9 cellular contexts compared by ENCODE assay signal in genomic region chr10:131311661-131312260, GRCh38. TPM values are rescaled to one million over a fixed set of nuclear protein-coding genes. Genes with fewer than 3 reads are reported as not detected.
DNase-seq lines count a peak whose midpoint lies in the region; FAIRE-seq and TF ChIP-seq lines count a peak whose summit lies in the region.
"Had no signal": no experiment of that assay in that cellular context is flagged by ENCODE, and none has a peak within 500 bp of the region (broad histone marks: within the 10 kb centered on the region; RNA-seq: fewer than 3 reads in every experiment).

TSS of gene TCERG1L (minus strand) at chr10:131311721. CDS start at chr10:131311635, 86 bp downstream.

- DNase-seq in activated CD4-positive, alpha-beta T cell treated with anti-CD3 and anti-CD28 coated beads, Interleukin-2, amount 10 ng/mL, durations not matched to agents 24 days and 14 days, result peak; percentile 68
- no peak for DNase-seq in activated CD4-positive, alpha-beta T cell treated with anti-CD3 and anti-CD28 coated beads, Interleukin-2, amount 50 U/mL, for 1 hour
- DNase-seq in SK-N-SH, result peak; percentile 88
- no peak for DNase-seq in NOMO-1 treated with dmso at 0.1 percent for 144 hours (lab: John Stamatoyannopoulos, UW; ENCODE audit: unreplicated experiment)
- DNase-seq in NOMO-1 (lab: John Stamatoyannopoulos, UW; ENCODE audit: unreplicated experiment in 2 of 2), result no peak
- DNase-seq in RCC 7860 (ENCODE audit: low spot score), result no peak
- DNase-seq: sigmoid colon had no signal

- no peak within 1 kb of the TSS for H3K4me2 ChIP-seq in SK-N-SH

- H3K36me3 ChIP-seq in SK-N-SH (replicated peaks in 1 of 2; ENCODE audit: control insufficient read depth in 1 of 2, insufficient read depth in 2 of 2, low read length in 1 of 2), result no peaks in the 10 kb centered on the region
- H3K36me3 ChIP-seq: sigmoid colon had no signal

- H3K9ac ChIP-seq in SK-N-SH, result no peak within 1 kb of the TSS

- H3K36me3 Mint-ChIP-seq in activated CD4-positive, alpha-beta T cell treated with anti-CD3 and anti-CD28 coated beads, Interleukin-2, amount 10 ng/mL, durations not matched to agents 24 days and 14 days (ENCODE audit: low read depth), result no peaks in the 10 kb centered on the region
- no peaks in the 10 kb centered on the region for H3K36me3 Mint-ChIP-seq in stimulated activated naive CD8-positive, alpha-beta T cell treated with anti-CD3 and anti-CD28 coated beads, Interleukin-15, Interleukin-2, amounts not matched to agents 100 ng/mL and 50 ng/mL, for 24 hours (ENCODE audit: low read depth)

- CTCF ChIA-PET in SK-N-SH (lab: Yijun Ruan, JAX), result interaction anchor here (0.6 to 2.6 kb wide), 33 partner anchors 8 to 1121 kb away, joined by 3 to 11 read pairs (median 4); no protein-coding TSS in a partner anchor

- no peaks in the 10 kb centered on the region for H3K27me3 ChIP-seq in SK-N-SH (ENCODE audit: insufficient read depth)

- H3K4me3 ChIP-seq in SK-N-SH (ENCODE audit: low read depth in 2 of 2, low read length in 1 of 2) (peak within 1 kb of the TSS; percentile 29 to 31; a peak in 1 of 4 replicates), iPS-18c (ENCODE audit: insufficient read depth, low read depth, low read length) (peak within 1 kb of the TSS; percentile 50)

- H3K27me3 Mint-ChIP-seq in activated CD4-positive, alpha-beta T cell treated with anti-CD3 and anti-CD28 coated beads, Interleukin-2, amount 10 ng/mL, durations not matched to agents 24 days and 14 days, result peaks cover 35% of the 10 kb centered on the region
- peaks cover 59% of the 10 kb centered on the region for H3K27me3 Mint-ChIP-seq in stimulated activated naive CD8-positive, alpha-beta T cell treated with anti-CD3 and anti-CD28 coated beads, Interleukin-15, Interleukin-2, amounts not matched to agents 100 ng/mL and 50 ng/mL, for 24 hours

- H2AFZ ChIP-seq in SK-N-SH (ENCODE audit: low read depth), result no peak within 1 kb of the TSS

- no peak for TF ChIP-seq RAD21 in SK-N-SH (IDR thresholded peaks at IDR 0.05; ENCODE audit: low read length)

- H3K4me3 Mint-ChIP-seq in activated CD4-positive, alpha-beta T cell treated with anti-CD3 and anti-CD28 coated beads, Interleukin-2, amount 10 ng/mL, durations not matched to agents 24 days and 14 days, result peak within 1 kb of the TSS; percentile 40
- H3K4me3 Mint-ChIP-seq in stimulated activated naive CD8-positive, alpha-beta T cell treated with anti-CD3 and anti-CD28 coated beads, Interleukin-15, Interleukin-2, amounts not matched to agents 100 ng/mL and 50 ng/mL, for 24 hours, result peak within 1 kb of the TSS; percentile 4

- WGBS in SK-N-SH (ENCODE audit: low lambda C conversion rate), result 9% methylated on average over 21 of the region's 89 CpGs

- H3K27ac Mint-ChIP-seq in activated CD4-positive, alpha-beta T cell treated with anti-CD3 and anti-CD28 coated beads, Interleukin-2, amount 10 ng/mL, durations not matched to agents 24 days and 14 days, result no peak within 1 kb of the TSS
- H3K27ac Mint-ChIP-seq in stimulated activated naive CD8-positive, alpha-beta T cell treated with anti-CD3 and anti-CD28 coated beads, Interleukin-15, Interleukin-2, amounts not matched to agents 100 ng/mL and 50 ng/mL, for 24 hours, result no peak within 1 kb of the TSS

- POLR2A ChIA-PET in SK-N-SH (lab: Yijun Ruan, JAX), result no interaction called here

- peaks cover 0 to 22% of the 10 kb centered on the region in 2 experiments; a peak in 2 of 4 replicates for H3K4me1 ChIP-seq in SK-N-SH (ENCODE audit: control insufficient read depth in 1 of 2, insufficient read depth in 2 of 2, low read depth in 1 of 2, low read length in 1 of 2)

- H3K27ac ChIP-seq in SK-N-SH (ENCODE audit: low read depth in 2 of 2, low read length in 1 of 2), result no peak within 1 kb of the TSS
- H3K27ac ChIP-seq: sigmoid colon had no signal

- H3K9me2 ChIP-seq in SK-N-SH, result no peaks in the 10 kb centered on the region

- no peaks in the 10 kb centered on the region for H3F3A ChIP-seq in SK-N-SH (replicated peaks; ENCODE audit: insufficient read depth)

- no peaks in the 10 kb centered on the region for H4K20me1 ChIP-seq in SK-N-SH (ENCODE audit: insufficient read depth)

- no peaks in the 10 kb centered on the region for H3K9me3 Mint-ChIP-seq in activated CD4-positive, alpha-beta T cell treated with anti-CD3 and anti-CD28 coated beads, Interleukin-2, amount 10 ng/mL, durations not matched to agents 24 days and 14 days
- no peaks in the 10 kb centered on the region for H3K9me3 Mint-ChIP-seq in stimulated activated naive CD8-positive, alpha-beta T cell treated with anti-CD3 and anti-CD28 coated beads, Interleukin-15, Interleukin-2, amounts not matched to agents 100 ng/mL and 50 ng/mL, for 24 hours

- no peak for FAIRE-seq in RCC 7860 (lab: Jason Lieb, UNC)

- H3K9me3 ChIP-seq in SK-N-SH (no peaks in the 10 kb centered on the region), iPS-18c (ENCODE audit: control insufficient read depth, insufficient read depth, low read length) (peaks cover 6% of the 10 kb centered on the region)
- H3K9me3 ChIP-seq: sigmoid colon had no signal

- no peak for TF ChIP-seq EP300 in SK-N-SH (IDR thresholded peaks at IDR 0.05; ENCODE audit: borderline replicate concordance in 1 of 2, low read depth in 1 of 2, low read length in 1 of 2)

- no peaks in the 10 kb centered on the region for H3K4me1 Mint-ChIP-seq in activated CD4-positive, alpha-beta T cell treated with anti-CD3 and anti-CD28 coated beads, Interleukin-2, amount 10 ng/mL, durations not matched to agents 24 days and 14 days
- peaks cover 3% of the 10 kb centered on the region for H3K4me1 Mint-ChIP-seq in stimulated activated naive CD8-positive, alpha-beta T cell treated with anti-CD3 and anti-CD28 coated beads, Interleukin-15, Interleukin-2, amounts not matched to agents 100 ng/mL and 50 ng/mL, for 24 hours (ENCODE audit: low read depth)

- no peak for TF ChIP-seq CTCF in SK-N-SH (IDR thresholded peaks at IDR 0.05)

- no peaks in the 10 kb centered on the region for H3K79me2 ChIP-seq in SK-N-SH (ENCODE audit: insufficient read depth)

- intact Hi-C loops in activated CD4-positive, alpha-beta T cell treated with anti-CD3 and anti-CD28 coated beads, Interleukin-2, amount 10 ng/mL, durations not matched to agents 24 days and 14 days (cut with micrococcal nuclease), result no loop called here

TF ChIP-seq in SK-N-SH, 30 proteins besides CTCF, POLR2A, EP300 and RAD21:
- TF ChIP-seq RCOR1 (IDR thresholded peaks at IDR 0.05; ENCODE audit: low read length) (no peak), PBX3 (IDR thresholded peaks at IDR 0.05) (no peak), USF2 (IDR thresholded peaks at IDR 0.05; ENCODE audit: borderline replicate concordance, low read depth, low read length) (no peak), GATA2 (CRISPR knock-in tag; IDR thresholded peaks at IDR 0.05) (no peak), TCF12 (IDR thresholded peaks at IDR 0.05) (no peak), CHD2 (IDR thresholded peaks at IDR 0.05; ENCODE audit: low read length, partially characterized antibody) (no peak), ELF1 (IDR thresholded peaks at IDR 0.05) (no peak), MXI1 (IDR thresholded peaks at IDR 0.05; ENCODE audit: low read depth, low read length) (no peak), MEF2A (IDR thresholded peaks at IDR 0.05; ENCODE audit: borderline replicate concordance, low read depth) (no peak), FOXM1 (IDR thresholded peaks at IDR 0.05; ENCODE audit: low read depth) (no peak), EZH2phosphoT487 (IDR thresholded peaks at IDR 0.05; ENCODE audit: borderline replicate concordance, low read depth) (no peak), YY1 (IDR thresholded peaks at IDR 0.05; ENCODE audit: low read depth) (no peak), RXRA (IDR thresholded peaks at IDR 0.05; ENCODE audit: borderline replicate concordance, low read depth) (no peak), TAF1 (IDR thresholded peaks at IDR 0.05; ENCODE audit: borderline replicate concordance, low read depth, low read length) (no peak)

RNA-seq across cellular contexts. Expression of gene TCERG1L, which starts in this region (rescaled TPM):
- not detected in 2 replicates for total RNA-seq in activated CD4-positive, alpha-beta T cell treated with anti-CD3 and anti-CD28 coated beads, Interleukin-2, amount 10 ng/mL, durations not matched to agents 24 days and 14 days
- not detected in 2 replicates for polyA plus RNA-seq in SK-N-SH (2012; rRNA removed)
- 0.01 and 0.03 TPM in 2 replicates for polyA plus RNA-seq in SK-N-SH (2012; cell fraction: cytosol; rRNA removed)
- not detected in 2 replicates for polyA plus RNA-seq in SK-N-SH (2012; cell fraction: nucleus; rRNA removed)

Comparison
In these comparisons a context has a peak if more than half of its experiments do, and no peak if none do; other contexts are left out.
1. Peak in DNase-seq in activated CD4-positive, alpha-beta T cell treated with anti-CD3 and anti-CD28 coated beads, Interleukin-2, amount 10 ng/mL, durations not matched to agents 24 days and 14 days; RNA of the gene not detected or under 1 TPM.
2. Peak in DNase-seq and H3K4me3 ChIP-seq in SK-N-SH; RNA of the gene not detected or under 1 TPM.